8 cellular contexts compared by ENCODE assay signal in the genomic region with DNA sequence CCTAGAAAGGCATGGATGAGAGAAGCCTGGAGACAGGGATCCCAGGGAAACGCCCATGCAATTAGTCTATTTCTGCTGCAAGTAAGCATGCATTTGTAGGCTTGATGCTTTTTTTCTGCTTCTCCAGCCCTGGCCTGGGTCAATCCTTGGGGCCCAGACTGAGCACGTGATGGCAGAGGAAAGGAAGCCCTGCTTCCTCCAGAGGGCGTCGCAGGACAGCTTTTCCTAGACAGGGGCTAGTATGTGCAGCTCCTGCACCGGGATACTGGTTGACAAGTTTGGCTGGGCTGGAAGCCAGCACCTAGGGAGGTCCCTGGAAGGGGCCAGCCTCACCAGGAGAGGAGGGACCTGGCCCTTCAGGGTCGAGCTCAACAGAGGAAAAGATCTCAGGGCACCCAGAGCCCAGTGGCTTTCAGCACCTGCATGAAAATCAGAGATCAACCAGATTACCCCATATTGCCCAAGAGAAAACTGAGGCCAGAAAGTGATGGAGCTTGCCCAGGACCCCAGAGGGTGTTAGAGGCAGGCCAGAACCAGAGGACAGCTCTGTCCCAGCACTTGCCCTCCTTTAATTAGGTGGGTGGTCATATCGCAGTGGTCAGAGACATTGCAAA.
DNase-seq lines count a peak whose midpoint lies in the region; ATAC-seq and TF ChIP-seq lines count a peak whose summit lies in the region.

No MANE protein-coding gene starts in this region.

- no peaks in the 10 kb centered on the region for H3K36me3 Mint-ChIP-seq in activated T-cell treated with anti-CD3 and anti-CD28 coated beads, Interleukin-2, amount 50 U/mL, for 24 hours (ENCODE audit: low read depth)

- DNase-seq in GM10266 (ENCODE audit: extremely low spot score) (peak; percentile 30), NCI-H2171 (lab: John Stamatoyannopoulos, UW) (peak; percentile 21), glomerular visceral epithelial cell (ENCODE audit: extremely low spot score) (peak; percentile 64), pons (ENCODE audit: low spot score) (peak; percentile 44)
- peak; percentile 37 for DNase-seq in activated T-cell treated with anti-CD3 and anti-CD28 coated beads, Interleukin-2, amount 50 U/mL, for 24 hours

- peaks cover 27% of the 10 kb centered on the region for H3K27me3 Mint-ChIP-seq in activated T-cell treated with anti-CD3 and anti-CD28 coated beads, Interleukin-2, amount 50 U/mL, for 24 hours

- H3K4me3 Mint-ChIP-seq in activated T-cell treated with anti-CD3 and anti-CD28 coated beads, Interleukin-2, amount 50 U/mL, for 24 hours, result no peak overlapping the region

- H3K9me3 Mint-ChIP-seq in activated T-cell treated with anti-CD3 and anti-CD28 coated beads, Interleukin-2, amount 50 U/mL, for 24 hours, result no peaks in the 10 kb centered on the region

- TF ChIP-seq CTCF in GM10266 (IDR thresholded peaks at IDR 0.05; ENCODE audit: control insufficient read depth, insufficient read depth, low read depth, missing control alignments), result peak; percentile 62

- ATAC-seq in HG02884 (IDR thresholded peaks at IDR 0.05; ENCODE audit: unreplicated experiment) (peak; percentile 52), GM18517 (IDR thresholded peaks at IDR 0.05; ENCODE audit: unreplicated experiment) (no peak), GM19023 (IDR thresholded peaks at IDR 0.05; ENCODE audit: unreplicated experiment) (no peak)

- peaks cover 8% of the 10 kb centered on the region for H3K4me1 Mint-ChIP-seq in activated T-cell treated with anti-CD3 and anti-CD28 coated beads, Interleukin-2, amount 50 U/mL, for 24 hours (ENCODE audit: low read depth)

- H3K27ac Mint-ChIP-seq in activated T-cell treated with anti-CD3 and anti-CD28 coated beads, Interleukin-2, amount 50 U/mL, for 24 hours, result no peak overlapping the region
